ENCODE assay signal across 8 cellular contexts in genomic region chr14:92615451-92615850, GRCh38.
DNase-seq lines count a peak whose midpoint lies in the region; ATAC-seq and FAIRE-seq lines count a peak whose summit lies in the region.

No MANE protein-coding gene starts in this region.

- H4K20me1 ChIP-seq in BLaER1 treated with 17β-estradiol and CSF1 and Interleukin-3, amounts not matched to agents 10 nM and 100 nM, result peaks cover 0 to 5% (median 0%) of the 10 kb centered on the region in 11 experiments; a peak in 2 of 22 replicates

- peak overlapping the region in 5 of 11 experiments; percentile 31 to 54 (median 37); a peak in 11 of 22 replicates for H3K27ac ChIP-seq in BLaER1 treated with 17β-estradiol and CSF1 and Interleukin-3, amounts not matched to agents 10 nM and 100 nM

- no peak for FAIRE-seq in urothelium cell line (lab: Jason Lieb, UNC)
- FAIRE-seq in RCC 7860 (lab: Jason Lieb, UNC), result no peak

- H3K4me3 ChIP-seq in BLaER1 treated with 17β-estradiol and CSF1 and Interleukin-3, amounts not matched to agents 10 nM and 100 nM, result no peak overlapping the region

- H3K9ac ChIP-seq in BLaER1 treated with 17β-estradiol and CSF1 and Interleukin-3, amounts not matched to agents 10 nM and 100 nM, result peak overlapping the region in 6 of 11 experiments; percentile 0 to 6 (median 4); a peak in 4 of 22 replicates

- H3K27me3 ChIP-seq in BLaER1 treated with 17β-estradiol and CSF1 and Interleukin-3, amounts not matched to agents 10 nM and 100 nM, result no peaks in the 10 kb centered on the region

- ATAC-seq in GM21619 (IDR thresholded peaks at IDR 0.05; ENCODE audit: unreplicated experiment), result peak; percentile 83

- peak; percentile 11 to 92 (median 64) for DNase-seq in T-helper 2 cell
- peak; percentile 47 for DNase-seq in effector CD8-positive, alpha-beta T cell (lab: John Stamatoyannopoulos, UW)
- DNase-seq in urothelium cell line (ENCODE audit: low spot score), result no peak
- DNase-seq in DMS 273 treated with DMSO at 0.1 percent for 48 hours (lab: John Stamatoyannopoulos, UW), result no peak
- no peak for DNase-seq in RCC 7860 (ENCODE audit: low spot score)
- DNase-seq in NCI-H226, result no peak

- peaks cover 15 to 40% (median 26%) of the 10 kb centered on the region in 10 experiments for H3K4me1 ChIP-seq in BLaER1 treated with 17β-estradiol and CSF1 and Interleukin-3, amounts not matched to agents 10 nM and 100 nM

- peaks cover 0 to 6% (median 0%) of the 10 kb centered on the region in 11 experiments; a peak in 2 of 22 replicates for H3K9me3 ChIP-seq in BLaER1 treated with 17β-estradiol and CSF1 and Interleukin-3, amounts not matched to agents 10 nM and 100 nM (replicated peaks in 1 of 11)

- H3K4me2 ChIP-seq in BLaER1 treated with 17β-estradiol and CSF1 and Interleukin-3, amounts not matched to agents 10 nM and 100 nM, result peak overlapping the region in 10 of 11 experiments; percentile 40 to 80 (median 66); a peak in 20 of 22 replicates

- H3K36me3 ChIP-seq in BLaER1 treated with 17β-estradiol and CSF1 and Interleukin-3, amounts not matched to agents 10 nM and 100 nM, result peaks cover 0 to 28% (median 0%) of the 10 kb centered on the region in 11 experiments; a peak in 5 of 22 replicates

Comparison
In these comparisons a context has a peak if more than half of its experiments do, and no peak if none do; other contexts are left out.
1. DNase-seq: peak in T-helper 2 cell (5 of 5) and effector CD8-positive, alpha-beta T cell (single experiment); none in urothelium cell line (single experiment), DMS 273 treated with DMSO at 0.1 percent for 48 hours (single experiment), RCC 7860 (single experiment) and NCI-H226 (single experiment).